Comparison of ENCODE assay signal across 16 cellular contexts in genomic region chr20:63090052-63090451, GRCh38.
"Had no signal": no experiment of that assay in that cellular context is flagged by ENCODE, and none has a peak within 500 bp of the region (broad histone marks: within the 10 kb centered on the region; RNA-seq: fewer than 3 reads in every experiment).

No MANE protein-coding gene starts in this region.

- H3K9me3 Mint-ChIP-seq: activated B cell treated with CpG ODN at 0.5 μM for 24 hours; activated CD4-positive, alpha-beta T cell treated with anti-CD3 and anti-CD28 coated beads, Interleukin-2, amount 10 ng/mL, durations not matched to agents 24 days and 14 days; activated T-helper 1 cell treated with anti-CD3 and anti-CD28 coated beads, Interleukin-12 subunit alpha, Interleukin-12 subunit beta, Interleukin-2, Interleukin-4 antibody, amounts not matched to agents 30 ng/mL and 10 ng/mL and 1 ng/mL, durations not matched to agents 14 hours and 24 hours and 36 hours; memory B cell; nephron progenitor cell had no signal

- H3K36me3 ChIP-seq: gastroesophageal sphincter, left lung, stomach, thoracic aorta, upper lobe of right lung had no signal

- H3K4me3 ChIP-seq: dorsolateral prefrontal cortex, gastroesophageal sphincter, left lung, psoas muscle, stomach, thoracic aorta, upper lobe of right lung had no signal

- DNase-seq: activated B cell treated with CpG ODN at 0.5 μM for 24 hours; activated CD4-positive, alpha-beta T cell treated with anti-CD3 and anti-CD28 coated beads, Interleukin-2, amount 10 ng/mL, durations not matched to agents 24 days and 14 days; activated naive CD4-positive, alpha-beta T cell; stimulated activated CD4-positive, alpha-beta T cell treated with anti-CD3 and anti-CD28 coated beads, Interleukin-12 subunit alpha, Interleukin-12 subunit beta, amount 100 ng/mL, for 4 hours; stimulated activated CD4-positive, alpha-beta T cell treated with anti-CD3 and anti-CD28 coated beads, Interleukin-2, amount 100 ng/mL, for 24 hours; stomach; SW 1271 had no signal

- ATAC-seq: gastroesophageal sphincter, left lung, psoas muscle, upper lobe of right lung had no signal

- H3K4me3 Mint-ChIP-seq: activated B cell treated with CpG ODN at 0.5 μM for 24 hours; activated CD4-positive, alpha-beta T cell treated with anti-CD3 and anti-CD28 coated beads, Interleukin-2, amount 10 ng/mL, durations not matched to agents 24 days and 14 days; activated T-helper 1 cell treated with anti-CD3 and anti-CD28 coated beads, Interleukin-12 subunit alpha, Interleukin-12 subunit beta, Interleukin-2, Interleukin-4 antibody, amounts not matched to agents 30 ng/mL and 10 ng/mL and 1 ng/mL, durations not matched to agents 14 hours and 24 hours and 36 hours; memory B cell; nephron progenitor cell had no signal

- H3K9me3 ChIP-seq: gastroesophageal sphincter, left lung, psoas muscle, stomach, thoracic aorta, upper lobe of right lung had no signal

- H3K4me1 Mint-ChIP-seq: activated B cell treated with CpG ODN at 0.5 μM for 24 hours; activated CD4-positive, alpha-beta T cell treated with anti-CD3 and anti-CD28 coated beads, Interleukin-2, amount 10 ng/mL, durations not matched to agents 24 days and 14 days; memory B cell; nephron progenitor cell had no signal

- H3K4me1 ChIP-seq: gastroesophageal sphincter, left lung, psoas muscle, stomach, upper lobe of right lung had no signal

- H3K27me3 Mint-ChIP-seq: activated CD4-positive, alpha-beta T cell treated with anti-CD3 and anti-CD28 coated beads, Interleukin-2, amount 10 ng/mL, durations not matched to agents 24 days and 14 days had no signal

- H3K36me3 Mint-ChIP-seq: memory B cell had no signal

- H3K27ac Mint-ChIP-seq: activated B cell treated with CpG ODN at 0.5 μM for 24 hours; activated CD4-positive, alpha-beta T cell treated with anti-CD3 and anti-CD28 coated beads, Interleukin-2, amount 10 ng/mL, durations not matched to agents 24 days and 14 days; activated T-helper 1 cell treated with anti-CD3 and anti-CD28 coated beads, Interleukin-12 subunit alpha, Interleukin-12 subunit beta, Interleukin-2, Interleukin-4 antibody, amounts not matched to agents 30 ng/mL and 10 ng/mL and 1 ng/mL, durations not matched to agents 14 hours and 24 hours and 36 hours; memory B cell; nephron progenitor cell had no signal

- H3K27ac ChIP-seq: dorsolateral prefrontal cortex, gastroesophageal sphincter, left lung, psoas muscle, stomach, thoracic aorta, upper lobe of right lung had no signal
